In genomic region chr11:61871158-61871597, GRCh38 we compare ENCODE assay signal across 1 cellular context.
TF ChIP-seq lines count a peak whose summit lies in the region.

No MANE protein-coding gene starts in this region.

TF ChIP-seq in K562, 482 proteins besides CTCF, POLR2A, EP300 and RAD21 (continues in another document):
- TF ChIP-seq ZBTB8A (IDR thresholded peaks at IDR 0.05; ENCODE audit: partially characterized antibody) (no peak), HDAC8 (tag; IDR thresholded peaks at IDR 0.05) (no peak), SP1 (CRISPR knock-in tag; IDR thresholded peaks at IDR 0.05) (peak; percentile 72; the same call in 1 of the 2 replicates), NBN (IDR thresholded peaks at IDR 0.05; ENCODE audit: low read depth) (no peak), MIER1 (IDR thresholded peaks at IDR 0.05; ENCODE audit: low read depth) (no peak), MTA2 (IDR thresholded peaks at IDR 0.05; ENCODE audit: low read depth) (no peak), TEAD2 (tag; IDR thresholded peaks at IDR 0.05) (no peak), OTX1 (CRISPR knock-in tag; IDR thresholded peaks at IDR 0.05) (no peak), ZBTB1 (CRISPR knock-in tag; IDR thresholded peaks at IDR 0.05; ENCODE audit: borderline replicate concordance, low read depth) (no peak), GABPA (tag; conservative IDR thresholded peaks at IDR 0.05; ENCODE audit: low read depth) (no peak), ZNF253 (CRISPR knock-in tag; conservative IDR thresholded peaks at IDR 0.05) (no peak), NCOR1 (IDR thresholded peaks at IDR 0.05) (no peak), KLF10 (CRISPR knock-in tag; IDR thresholded peaks at IDR 0.05) (no peak), PHF8 (IDR thresholded peaks at IDR 0.05; ENCODE audit: borderline replicate concordance, low read length) (peak; percentile 18; the same call in 1 of the 2 replicates), ZC3H11A (IDR thresholded peaks at IDR 0.05; ENCODE audit: low read depth, low read length) (no peak), CHD4 (IDR thresholded peaks at IDR 0.05; ENCODE audit: insufficient read depth, insufficient replicate concordance, low read depth, low read length, poor library complexity, severe bottlenecking) (no peak), KLF6 (CRISPR knock-in tag; IDR thresholded peaks at IDR 0.05; ENCODE audit: borderline replicate concordance) (no peak), COPS2 (conservative IDR thresholded peaks at IDR 0.05) (no peak), CBX8 (IDR thresholded peaks at IDR 0.05; ENCODE audit: borderline replicate concordance, extremely low read depth, low read depth, low read length, poor library complexity, severe bottlenecking) (no peak), FOXM1 (IDR thresholded peaks at IDR 0.05; ENCODE audit: low read depth) (no peak), FOXM1 (CRISPR knock-in tag; IDR thresholded peaks at IDR 0.05; ENCODE audit: low read depth) (no peak), NFE2 (IDR thresholded peaks at IDR 0.05; ENCODE audit: low read depth) (no peak), FOXK2 (conservative IDR thresholded peaks at IDR 0.05 in 1 of 2, IDR thresholded peaks at IDR 0.05 in 1 of 2; ENCODE audit: low read depth in 2 of 2) (no peak), IRF2 (CRISPR knock-in tag; IDR thresholded peaks at IDR 0.05) (no peak), ETV6 (IDR thresholded peaks at IDR 0.05; ENCODE audit: borderline replicate concordance in 1 of 2, low read depth in 2 of 2, low read length in 1 of 2) (no peak), ETV6 (CRISPR knock-in tag; IDR thresholded peaks at IDR 0.05; ENCODE audit: borderline replicate concordance) (no peak), NCOA2 (IDR thresholded peaks at IDR 0.05; ENCODE audit: partially characterized antibody in 2 of 2) (no peak), HLTF (IDR thresholded peaks at IDR 0.05) (no peak), DIDO1 (tag; IDR thresholded peaks at IDR 0.05; ENCODE audit: low read depth) (no peak), RBM17 (IDR thresholded peaks at IDR 0.05; ENCODE audit: borderline replicate concordance, low read depth, low read length) (no peak), U2AF1 (optimal IDR thresholded peaks at IDR 0.05; ENCODE audit: low read depth, low read length) (no peak), ATF7 (IDR thresholded peaks at IDR 0.05) (peak; percentile 50; the same call in 1 of the 2 replicates), HMGXB4 (CRISPR knock-in tag; IDR thresholded peaks at IDR 0.05) (no peak), NUFIP1 (IDR thresholded peaks at IDR 0.05; ENCODE audit: partially characterized antibody) (no peak), ETV1 (tag; conservative IDR thresholded peaks at IDR 0.05; ENCODE audit: low read depth) (no peak), ZNF124 (CRISPR knock-in tag; IDR thresholded peaks at IDR 0.05) (no peak), EZH2 (IDR thresholded peaks at IDR 0.05; ENCODE audit: borderline replicate concordance, low read depth, low read length) (no peak), BRCA1 (IDR thresholded peaks at IDR 0.05) (no peak), BRCA1 (CRISPR knock-in tag; IDR thresholded peaks at IDR 0.05) (no peak), RNF2 (IDR thresholded peaks at IDR 0.05) (no peak), MAFK (IDR thresholded peaks at IDR 0.05; ENCODE audit: low read length) (no peak), HINFP (tag; conservative IDR thresholded peaks at IDR 0.05; ENCODE audit: low read depth) (no peak), NR2F6 (CRISPR knock-in tag; IDR thresholded peaks at IDR 0.05) (no peak), RAD51 (IDR thresholded peaks at IDR 0.05; ENCODE audit: borderline replicate concordance, low read depth) (no peak), HNRNPL (IDR thresholded peaks at IDR 0.05; ENCODE audit: low read depth, low read length) (no peak), ETS2 (tag; IDR thresholded peaks at IDR 0.05; ENCODE audit: borderline replicate concordance, poor library complexity, severe bottlenecking) (no peak), E4F1 (CRISPR knock-in tag; IDR thresholded peaks at IDR 0.05; ENCODE audit: borderline replicate concordance) (no peak), NCOA1 (IDR thresholded peaks at IDR 0.05; ENCODE audit: low read depth) (no peak), CREB3 (tag; conservative IDR thresholded peaks at IDR 0.05; ENCODE audit: low read depth) (no peak), RFX1 (IDR thresholded peaks at IDR 0.05) (no peak), TCFL5 (CRISPR knock-in tag; conservative IDR thresholded peaks at IDR 0.05) (no peak), ZFX (CRISPR knock-in tag; IDR thresholded peaks at IDR 0.05) (no peak), DEAF1 (CRISPR knock-in tag; IDR thresholded peaks at IDR 0.05) (peak; percentile 73)
- TF ChIP-seq, protein P1, sequence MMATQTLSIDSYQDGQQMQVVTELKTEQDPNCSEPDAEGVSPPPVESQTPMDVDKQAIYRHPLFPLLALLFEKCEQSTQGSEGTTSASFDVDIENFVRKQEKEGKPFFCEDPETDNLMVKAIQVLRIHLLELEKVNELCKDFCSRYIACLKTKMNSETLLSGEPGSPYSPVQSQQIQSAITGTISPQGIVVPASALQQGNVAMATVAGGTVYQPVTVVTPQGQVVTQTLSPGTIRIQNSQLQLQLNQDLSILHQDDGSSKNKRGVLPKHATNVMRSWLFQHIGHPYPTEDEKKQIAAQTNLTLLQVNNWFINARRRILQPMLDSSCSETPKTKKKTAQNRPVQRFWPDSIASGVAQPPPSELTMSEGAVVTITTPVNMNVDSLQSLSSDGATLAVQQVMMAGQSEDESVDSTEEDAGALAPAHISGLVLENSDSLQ (IDR thresholded peaks at IDR 0.05), result no peak
- TF ChIP-seq, protein P2, sequence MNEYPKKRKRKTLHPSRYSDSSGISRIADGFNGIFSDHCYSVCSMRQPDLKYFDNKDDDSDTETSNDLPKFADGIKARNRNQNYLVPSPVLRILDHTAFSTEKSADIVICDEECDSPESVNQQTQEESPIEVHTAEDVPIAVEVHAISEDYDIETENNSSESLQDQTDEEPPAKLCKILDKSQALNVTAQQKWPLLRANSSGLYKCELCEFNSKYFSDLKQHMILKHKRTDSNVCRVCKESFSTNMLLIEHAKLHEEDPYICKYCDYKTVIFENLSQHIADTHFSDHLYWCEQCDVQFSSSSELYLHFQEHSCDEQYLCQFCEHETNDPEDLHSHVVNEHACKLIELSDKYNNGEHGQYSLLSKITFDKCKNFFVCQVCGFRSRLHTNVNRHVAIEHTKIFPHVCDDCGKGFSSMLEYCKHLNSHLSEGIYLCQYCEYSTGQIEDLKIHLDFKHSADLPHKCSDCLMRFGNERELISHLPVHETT (CRISPR knock-in tag; conservative IDR thresholded peaks at IDR 0.05 in 1 of 2, IDR thresholded peaks at IDR 0.05 in 1 of 2), result no peak
- TF ChIP-seq, protein P3, sequence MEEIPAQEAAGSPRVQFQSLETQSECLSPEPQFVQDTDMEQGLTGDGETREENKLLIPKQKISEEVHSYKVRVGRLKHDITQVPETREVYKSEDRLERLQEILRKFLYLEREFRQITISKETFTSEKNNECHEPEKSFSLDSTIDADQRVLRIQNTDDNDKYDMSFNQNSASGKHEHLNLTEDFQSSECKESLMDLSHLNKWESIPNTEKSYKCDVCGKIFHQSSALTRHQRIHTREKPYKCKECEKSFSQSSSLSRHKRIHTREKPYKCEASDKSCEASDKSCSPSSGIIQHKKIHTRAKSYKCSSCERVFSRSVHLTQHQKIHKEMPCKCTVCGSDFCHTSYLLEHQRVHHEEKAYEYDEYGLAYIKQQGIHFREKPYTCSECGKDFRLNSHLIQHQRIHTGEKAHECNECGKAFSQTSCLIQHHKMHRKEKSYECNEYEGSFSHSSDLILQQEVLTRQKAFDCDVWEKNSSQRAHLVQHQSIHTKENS (CRISPR knock-in tag; IDR thresholded peaks at IDR 0.05), result no peak
- TF ChIP-seq, protein P4, sequence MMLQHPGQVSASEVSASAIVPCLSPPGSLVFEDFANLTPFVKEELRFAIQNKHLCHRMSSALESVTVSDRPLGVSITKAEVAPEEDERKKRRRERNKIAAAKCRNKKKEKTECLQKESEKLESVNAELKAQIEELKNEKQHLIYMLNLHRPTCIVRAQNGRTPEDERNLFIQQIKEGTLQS (IDR thresholded peaks at IDR 0.05), result no peak
- TF ChIP-seq, protein P4 (CRISPR knock-in tag; conservative IDR thresholded peaks at IDR 0.05), result peak; percentile 54; the same call in 1 of the 2 replicates
- TF ChIP-seq, protein P5, sequence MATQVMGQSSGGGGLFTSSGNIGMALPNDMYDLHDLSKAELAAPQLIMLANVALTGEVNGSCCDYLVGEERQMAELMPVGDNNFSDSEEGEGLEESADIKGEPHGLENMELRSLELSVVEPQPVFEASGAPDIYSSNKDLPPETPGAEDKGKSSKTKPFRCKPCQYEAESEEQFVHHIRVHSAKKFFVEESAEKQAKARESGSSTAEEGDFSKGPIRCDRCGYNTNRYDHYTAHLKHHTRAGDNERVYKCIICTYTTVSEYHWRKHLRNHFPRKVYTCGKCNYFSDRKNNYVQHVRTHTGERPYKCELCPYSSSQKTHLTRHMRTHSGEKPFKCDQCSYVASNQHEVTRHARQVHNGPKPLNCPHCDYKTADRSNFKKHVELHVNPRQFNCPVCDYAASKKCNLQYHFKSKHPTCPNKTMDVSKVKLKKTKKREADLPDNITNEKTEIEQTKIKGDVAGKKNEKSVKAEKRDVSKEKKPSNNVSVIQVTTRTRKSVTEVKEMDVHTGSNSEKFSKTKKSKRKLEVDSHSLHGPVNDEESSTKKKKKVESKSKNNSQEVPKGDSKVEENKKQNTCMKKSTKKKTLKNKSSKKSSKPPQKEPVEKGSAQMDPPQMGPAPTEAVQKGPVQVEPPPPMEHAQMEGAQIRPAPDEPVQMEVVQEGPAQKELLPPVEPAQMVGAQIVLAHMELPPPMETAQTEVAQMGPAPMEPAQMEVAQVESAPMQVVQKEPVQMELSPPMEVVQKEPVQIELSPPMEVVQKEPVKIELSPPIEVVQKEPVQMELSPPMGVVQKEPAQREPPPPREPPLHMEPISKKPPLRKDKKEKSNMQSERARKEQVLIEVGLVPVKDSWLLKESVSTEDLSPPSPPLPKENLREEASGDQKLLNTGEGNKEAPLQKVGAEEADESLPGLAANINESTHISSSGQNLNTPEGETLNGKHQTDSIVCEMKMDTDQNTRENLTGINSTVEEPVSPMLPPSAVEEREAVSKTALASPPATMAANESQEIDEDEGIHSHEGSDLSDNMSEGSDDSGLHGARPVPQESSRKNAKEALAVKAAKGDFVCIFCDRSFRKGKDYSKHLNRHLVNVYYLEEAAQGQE (CRISPR knock-in tag; IDR thresholded peaks at IDR 0.05; ENCODE audit: low read depth), result no peak
